ENCODE assay signal across 8 cellular contexts in the genomic region with DNA sequence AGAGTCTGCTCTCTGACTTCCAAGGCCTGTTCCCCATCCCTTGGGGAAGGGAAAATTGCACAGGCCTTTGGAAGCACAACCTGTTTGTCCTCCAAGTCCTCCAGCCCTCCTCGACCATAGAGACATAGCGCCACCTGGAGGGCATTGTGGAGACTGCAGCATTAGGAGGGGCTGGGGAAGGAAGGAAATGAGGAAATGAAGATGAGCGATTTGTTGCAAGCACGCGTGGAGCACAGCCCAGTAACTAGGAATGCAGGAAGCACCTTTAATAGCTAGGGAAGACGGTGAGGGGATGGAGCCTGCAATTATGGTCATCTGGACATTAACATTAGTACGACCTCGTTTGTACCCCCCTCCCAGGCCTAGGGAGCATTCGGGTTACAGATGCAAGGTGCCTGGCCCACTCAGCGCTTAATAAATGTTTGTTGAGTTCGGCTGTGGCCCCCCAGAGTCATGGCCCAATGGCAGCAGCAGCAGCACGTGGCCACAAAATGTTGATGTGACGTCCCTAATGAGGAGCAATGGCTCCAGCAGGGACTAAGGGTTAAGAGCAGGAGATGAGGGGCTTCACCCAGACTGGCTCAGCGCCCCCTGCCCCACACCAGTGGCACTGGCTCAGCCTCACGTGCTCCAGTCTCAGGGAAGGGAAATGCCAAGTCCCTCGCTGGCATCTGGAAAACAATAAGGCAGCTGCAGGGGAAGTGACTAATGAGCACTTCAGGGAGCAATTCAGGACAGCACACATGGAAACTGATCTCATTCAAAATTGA. TPM values are rescaled to one million over a fixed set of nuclear protein-coding genes. Genes with fewer than 3 reads are reported as not detected.
DNase-seq lines count a peak whose midpoint lies in the region; ATAC-seq and TF ChIP-seq lines count a peak whose summit lies in the region.

No MANE protein-coding gene starts in this region.

- H3K4me1 Mint-ChIP-seq in glutamatergic neuron (ENCODE audit: low read depth, unreplicated experiment), result peaks cover 9% of the 10 kb centered on the region

- no peak overlapping the region for H3K27ac Mint-ChIP-seq in activated naive CD4-positive, alpha-beta T cell treated with anti-CD3 and anti-CD28 coated beads, Interleukin-2, amount 50 U/mL, for 72 hours
- H3K27ac Mint-ChIP-seq in glutamatergic neuron (ENCODE audit: unreplicated experiment), result no peak overlapping the region

- H3K4me3 ChIP-seq in GM06990 (replicated peaks; ENCODE audit: low read depth, low read length) (no peak overlapping the region), SK-N-MC (peak overlapping the region; percentile 66), parathyroid adenoma (ENCODE audit: low read depth, low read length) (no peak overlapping the region), transverse colon (no peak overlapping the region)

- no peak overlapping the region for H3K4me2 ChIP-seq in parathyroid adenoma (ENCODE audit: low read length)

- peaks cover 2% of the 10 kb centered on the region for H3K36me3 ChIP-seq in GM06990 (ENCODE audit: control insufficient read depth, insufficient read depth, low read length)
- H3K36me3 ChIP-seq in SK-N-MC (ENCODE audit: insufficient read depth, low read length), result no peaks in the 10 kb centered on the region
- H3K36me3 ChIP-seq in parathyroid adenoma (ENCODE audit: control insufficient read depth, insufficient read depth, low read length), result no peaks in the 10 kb centered on the region
- peaks cover 0 to under 1% (median 0%) of the 10 kb centered on the region in 4 donors for H3K36me3 ChIP-seq in transverse colon

- peak overlapping the region; percentile 34 for H2AFZ ChIP-seq in parathyroid adenoma

- peak; percentile 56 for DNase-seq in GM06990 (ENCODE audit: extremely low read depth, insufficient read length)
- DNase-seq in NCI-H1092 (lab: John Stamatoyannopoulos, UW), result peak; percentile 86
- peak; percentile 39 for DNase-seq in SK-N-MC (ENCODE audit: low read depth, low spot score)
- DNase-seq in activated naive CD4-positive, alpha-beta T cell treated with anti-CD3 and anti-CD28 coated beads, Interleukin-2, amount 50 U/mL, for 72 hours (ENCODE audit: low spot score in 2 of 2), result peak; percentile 75 to 90
- peak; percentile 94 for DNase-seq in glutamatergic neuron
- peak; percentile 93 for DNase-seq in transverse colon

- peak; percentile 92 for TF ChIP-seq CTCF in GM06990 (IDR thresholded peaks at IDR 0.05; ENCODE audit: insufficient read depth, low read length, poor library complexity, severe bottlenecking)
- peak; percentile 96 for TF ChIP-seq CTCF in glutamatergic neuron (IDR thresholded peaks at IDR 0.05; ENCODE audit: partially characterized antibody, unreplicated experiment)
- peak; percentile 94 for TF ChIP-seq CTCF in parathyroid adenoma (IDR thresholded peaks at IDR 0.05)
- peak; percentile 96 to 99 (median 98) for TF ChIP-seq CTCF in transverse colon (IDR thresholded peaks at IDR 0.05)

- peaks cover 6% of the 10 kb centered on the region for H3K27me3 Mint-ChIP-seq in glutamatergic neuron (ENCODE audit: unreplicated experiment)

- no peaks in the 10 kb centered on the region for H3K4me1 ChIP-seq in parathyroid adenoma
- H3K4me1 ChIP-seq in transverse colon, result peaks cover 0 to 15% (median 7%) of the 10 kb centered on the region in 4 donors

- H3K79me2 ChIP-seq in parathyroid adenoma, result no peaks in the 10 kb centered on the region

- H3K27me3 ChIP-seq in GM06990 (replicated peaks; ENCODE audit: control insufficient read depth, insufficient read depth, low read length) (no peaks in the 10 kb centered on the region; the same call in none of the 2 replicates), parathyroid adenoma (ENCODE audit: control insufficient read depth, insufficient read depth, low read length) (no peaks in the 10 kb centered on the region), transverse colon (no peaks in the 10 kb centered on the region)

- WGBS in transverse colon (ENCODE audit: low coverage in 1 of 2), 2 donors, result 3 to 5% methylated on average over 9 to 16 of the region's 16 CpGs

- peak in 1 of 2 donors; percentile 16 for ATAC-seq in activated naive CD4-positive, alpha-beta T cell treated with anti-CD3 and anti-CD28 coated beads, Interleukin-2, amount 50 U/mL, for 72 hours
- ATAC-seq in HG02642 (IDR thresholded peaks at IDR 0.05; ENCODE audit: poor library complexity, unreplicated experiment), result no peak

- H3K4me3 Mint-ChIP-seq in glutamatergic neuron (ENCODE audit: unreplicated experiment), result no peak overlapping the region

- H3K9me3 ChIP-seq in SK-N-MC (ENCODE audit: low read depth, low read length) (no peaks in the 10 kb centered on the region), parathyroid adenoma (ENCODE audit: control insufficient read depth, low read length) (no peaks in the 10 kb centered on the region), transverse colon (no peaks in the 10 kb centered on the region)

- TF ChIP-seq POLR2A in transverse colon (IDR thresholded peaks at IDR 0.05), result no peak

- H3K27ac ChIP-seq in SK-N-MC, result no peak overlapping the region
- no peak overlapping the region for H3K27ac ChIP-seq in parathyroid adenoma
- H3K27ac ChIP-seq in transverse colon, result no peak overlapping the region

- no peaks in the 10 kb centered on the region for H3K9me3 Mint-ChIP-seq in activated naive CD4-positive, alpha-beta T cell treated with anti-CD3 and anti-CD28 coated beads, Interleukin-2, amount 50 U/mL, for 72 hours
- H3K9me3 Mint-ChIP-seq in glutamatergic neuron (ENCODE audit: unreplicated experiment), result peaks cover 2% of the 10 kb centered on the region

- TF ChIP-seq EP300 in transverse colon (IDR thresholded peaks at IDR 0.05; ENCODE audit: low read depth), result no peak

- H3K9ac ChIP-seq in SK-N-MC (ENCODE audit: insufficient read length) (no peak overlapping the region), parathyroid adenoma (no peak overlapping the region)

- H3K36me3 Mint-ChIP-seq in activated naive CD4-positive, alpha-beta T cell treated with anti-CD3 and anti-CD28 coated beads, Interleukin-2, amount 50 U/mL, for 72 hours, result peaks cover 0 to 12% of the 10 kb centered on the region in 2 donors
- no peaks in the 10 kb centered on the region for H3K36me3 Mint-ChIP-seq in glutamatergic neuron (ENCODE audit: unreplicated experiment)

- intact Hi-C loops in transverse colon (cut with DNase I; ENCODE audit: low total_unique reads), result loop anchor here (2.0 to 10.0 kb wide), 3 partner anchors 281 to 579 kb away; no protein-coding TSS in a partner anchor

- in situ Hi-C loops in transverse colon (cut with MboI; ENCODE audit: low pct_ligation_motif_present in 1 of 4, low pct_unique_long_range_greater_than_20kb in 1 of 4, low sequenced_read_pairs in 3 of 4), result loop anchor here (5.0 to 10.0 kb wide), 5 partner anchors 59 to 579 kb away; no protein-coding TSS in a partner anchor

RNA-seq across cellular contexts. Expression of gene CAMK2N1, which starts 8.0 kb away (rescaled TPM):
- total RNA-seq in activated naive CD4-positive, alpha-beta T cell treated with anti-CD3 and anti-CD28 coated beads, Interleukin-2, amount 50 U/mL, for 72 hours, result under 1 TPM; 0.25 to 0.51 TPM
- total RNA-seq in glutamatergic neuron (ENCODE audit: unreplicated experiment), result 120 TPM
- total RNA-seq in transverse colon, result 100 to 1,000 TPM in 1 of 4 donors, 10 to 100 TPM in 3; 74.3 to 126 (median 85.9) TPM

RNA-seq across cellular contexts. Expression of gene MUL1, which starts 13.9 kb away (rescaled TPM):
- 10 to 100 TPM; 12.8 to 14.6 TPM for total RNA-seq in activated naive CD4-positive, alpha-beta T cell treated with anti-CD3 and anti-CD28 coated beads, Interleukin-2, amount 50 U/mL, for 72 hours
- 32.4 TPM for total RNA-seq in glutamatergic neuron (ENCODE audit: unreplicated experiment)
- 10 to 100 TPM; 21.9 to 53.9 (median 43.9) TPM for total RNA-seq in transverse colon

RNA-seq across cellular contexts. Expression of gene FAM43B, which starts 58.3 kb away (rescaled TPM):
- total RNA-seq in activated naive CD4-positive, alpha-beta T cell treated with anti-CD3 and anti-CD28 coated beads, Interleukin-2, amount 50 U/mL, for 72 hours, result not detected
- total RNA-seq in glutamatergic neuron (ENCODE audit: unreplicated experiment), result not detected
- not detected for total RNA-seq in transverse colon

Comparison
In these comparisons a context has a peak if more than half of its experiments do, and no peak if none do; other contexts are left out.
1. DNase-seq: peak in every context shown above with its lines; median percentile 94 in glutamatergic neuron; 93 in transverse colon; 86 in NCI-H1092; 82 in activated naive CD4-positive, alpha-beta T cell treated with anti-CD3 and anti-CD28 coated beads, Interleukin-2, amount 50 U/mL, for 72 hours; 56 in GM06990; 39 in SK-N-MC.
2. RNA of gene CAMK2N1, which starts 8.0 kb away (total RNA-seq): 120 TPM in glutamatergic neuron (single experiment) and 74.3 to 126 TPM in transverse colon; 0.25 to 0.51 TPM in activated naive CD4-positive, alpha-beta T cell treated with anti-CD3 and anti-CD28 coated beads, Interleukin-2, amount 50 U/mL, for 72 hours; every median in the first group is over 10 times any median in the second.
3. Peak in every context shown above with its lines, with median percentiles within 50 percentile points of each other: CTCF ChIP-seq.